ENCODE assay signal across 3 cellular contexts in the genomic region with DNA sequence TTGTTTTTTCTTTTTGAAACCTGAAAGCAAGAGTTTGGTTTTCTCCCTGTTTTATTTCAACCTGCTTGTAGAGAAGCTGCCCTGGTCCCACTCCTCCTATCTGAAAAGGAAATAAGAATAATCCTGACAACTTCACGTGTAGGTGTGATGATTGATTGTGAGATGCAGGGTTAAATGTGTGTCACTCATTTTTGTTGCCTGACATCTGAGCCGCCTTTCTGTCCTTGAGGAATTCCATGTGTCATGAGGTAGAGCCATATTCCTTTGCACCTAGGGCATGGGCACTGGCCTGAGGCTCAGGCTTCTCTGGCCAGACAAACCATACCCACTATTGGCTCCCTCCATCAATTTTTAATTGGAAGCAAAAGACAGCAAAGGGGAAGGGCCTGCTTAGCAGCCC.
TF ChIP-seq lines count a peak whose summit lies in the region.

No MANE protein-coding gene starts in this region.

TF ChIP-seq in HEK293T, 16 proteins besides CTCF, POLR2A, EP300 and RAD21:
- TF ChIP-seq, protein P1, sequence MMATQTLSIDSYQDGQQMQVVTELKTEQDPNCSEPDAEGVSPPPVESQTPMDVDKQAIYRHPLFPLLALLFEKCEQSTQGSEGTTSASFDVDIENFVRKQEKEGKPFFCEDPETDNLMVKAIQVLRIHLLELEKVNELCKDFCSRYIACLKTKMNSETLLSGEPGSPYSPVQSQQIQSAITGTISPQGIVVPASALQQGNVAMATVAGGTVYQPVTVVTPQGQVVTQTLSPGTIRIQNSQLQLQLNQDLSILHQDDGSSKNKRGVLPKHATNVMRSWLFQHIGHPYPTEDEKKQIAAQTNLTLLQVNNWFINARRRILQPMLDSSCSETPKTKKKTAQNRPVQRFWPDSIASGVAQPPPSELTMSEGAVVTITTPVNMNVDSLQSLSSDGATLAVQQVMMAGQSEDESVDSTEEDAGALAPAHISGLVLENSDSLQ (IDR thresholded peaks at IDR 0.05), result peak; percentile 46; the same call in 1 of the 2 replicates
- TF ChIP-seq L3MBTL2 (conservative IDR thresholded peaks at IDR 0.05) (no peak), TARDBP (IDR thresholded peaks at IDR 0.05) (no peak)

TF ChIP-seq in IMR-90, 13 proteins besides CTCF, POLR2A, EP300 and RAD21:
- TF ChIP-seq CHD1 (IDR thresholded peaks at IDR 0.05; ENCODE audit: low read depth, low read length), result no peak
- no peak for TF ChIP-seq RCOR1 (IDR thresholded peaks at IDR 0.05; ENCODE audit: insufficient replicate concordance, low read length)
- no peak for TF ChIP-seq BHLHE40 (IDR thresholded peaks at IDR 0.05; ENCODE audit: low read depth, low read length)
- TF ChIP-seq CEBPB (IDR thresholded peaks at IDR 0.05; ENCODE audit: low read depth, low read length), result no peak
- no peak for TF ChIP-seq MAFK (IDR thresholded peaks at IDR 0.05; ENCODE audit: low read depth, low read length)
- no peak for TF ChIP-seq FOS (IDR thresholded peaks at IDR 0.05; ENCODE audit: low read depth, low read length)
- TF ChIP-seq NFE2L2 (IDR thresholded peaks at IDR 0.05; ENCODE audit: low read depth, low read length), result no peak
- TF ChIP-seq SMC3 (IDR thresholded peaks at IDR 0.05; ENCODE audit: low read depth, low read length), result no peak
- TF ChIP-seq, protein P2, sequence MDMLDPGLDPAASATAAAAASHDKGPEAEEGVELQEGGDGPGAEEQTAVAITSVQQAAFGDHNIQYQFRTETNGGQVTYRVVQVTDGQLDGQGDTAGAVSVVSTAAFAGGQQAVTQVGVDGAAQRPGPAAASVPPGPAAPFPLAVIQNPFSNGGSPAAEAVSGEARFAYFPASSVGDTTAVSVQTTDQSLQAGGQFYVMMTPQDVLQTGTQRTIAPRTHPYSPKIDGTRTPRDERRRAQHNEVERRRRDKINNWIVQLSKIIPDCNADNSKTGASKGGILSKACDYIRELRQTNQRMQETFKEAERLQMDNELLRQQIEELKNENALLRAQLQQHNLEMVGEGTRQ (IDR thresholded peaks at IDR 0.05; ENCODE audit: low read depth, low read length), result no peak
- TF ChIP-seq MAZ (IDR thresholded peaks at IDR 0.05; ENCODE audit: borderline replicate concordance, low read depth, low read length), result no peak
- TF ChIP-seq, protein P3, sequence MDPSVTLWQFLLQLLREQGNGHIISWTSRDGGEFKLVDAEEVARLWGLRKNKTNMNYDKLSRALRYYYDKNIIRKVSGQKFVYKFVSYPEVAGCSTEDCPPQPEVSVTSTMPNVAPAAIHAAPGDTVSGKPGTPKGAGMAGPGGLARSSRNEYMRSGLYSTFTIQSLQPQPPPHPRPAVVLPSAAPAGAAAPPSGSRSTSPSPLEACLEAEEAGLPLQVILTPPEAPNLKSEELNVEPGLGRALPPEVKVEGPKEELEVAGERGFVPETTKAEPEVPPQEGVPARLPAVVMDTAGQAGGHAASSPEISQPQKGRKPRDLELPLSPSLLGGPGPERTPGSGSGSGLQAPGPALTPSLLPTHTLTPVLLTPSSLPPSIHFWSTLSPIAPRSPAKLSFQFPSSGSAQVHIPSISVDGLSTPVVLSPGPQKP (IDR thresholded peaks at IDR 0.05; ENCODE audit: borderline replicate concordance, low read depth, low read length), result no peak
TF ChIP-seq in IMR-90: peak in this region for 0.

TF ChIP-seq in neural cell, 6 proteins besides CTCF, POLR2A, EP300 and RAD21:
- no peak for TF ChIP-seq TAF1 (IDR thresholded peaks at IDR 0.05; ENCODE audit: low read depth)
- peak; percentile 57 for TF ChIP-seq POLR2AphosphoS5 (IDR thresholded peaks at IDR 0.05)
